33 cellular contexts compared by ENCODE assay signal in the genomic region with DNA sequence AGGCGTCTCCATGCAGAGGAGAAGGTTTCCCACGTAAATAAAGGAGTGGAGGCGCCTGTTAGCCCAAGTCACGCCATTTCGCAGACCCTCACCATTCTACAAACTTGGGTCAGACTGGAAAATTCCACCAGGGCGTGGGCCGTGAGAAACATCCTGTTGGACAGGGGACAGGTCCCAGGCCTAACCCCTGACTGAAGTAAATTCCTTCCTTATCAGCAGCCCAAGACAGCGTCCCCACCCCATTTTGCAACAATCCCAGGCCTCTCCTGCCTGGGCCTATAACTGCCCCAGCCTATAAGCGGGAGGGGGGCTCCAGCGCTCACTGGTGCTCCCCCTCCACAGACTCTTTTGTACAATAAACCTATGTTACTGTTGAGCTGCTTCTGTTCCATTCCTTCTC. TPM values are rescaled to one million over a fixed set of nuclear protein-coding genes. Genes with fewer than 3 reads are reported as not detected.
"Had no signal": no experiment of that assay in that cellular context is flagged by ENCODE, and none has a peak within 500 bp of the region (broad histone marks: within the 10 kb centered on the region; RNA-seq: fewer than 3 reads in every experiment).

No MANE protein-coding gene starts in this region.

- H3K9ac ChIP-seq: SK-N-SH had no signal

- H3K4me1 ChIP-seq: SJCRH30 had no signal

- H3K4me3 ChIP-seq: SJCRH30 had no signal

- H3K36me3 ChIP-seq: brain microvascular endothelial cell, SJCRH30 had no signal

- H3K27me3 ChIP-seq: brain microvascular endothelial cell, SJCRH30 had no signal

- DNase-seq: activated CD4-positive, alpha-beta memory T cell treated with anti-CD3 and anti-CD28 coated beads, Interleukin-2, amount 10 ng/mL, durations not matched to agents 7 days and 5 days; activated CD4-positive, alpha-beta T cell treated with anti-CD3 and anti-CD28 coated beads, Interleukin-2, amount 50 U/mL, for 1 hour; activated CD4-positive, CD25-positive, alpha-beta regulatory T cell; activated gamma-delta T cell treated with Interleukin-2 at 50 U/mL for 16 hours; activated naive CD4-positive, alpha-beta T cell treated with anti-CD3 and anti-CD28 coated beads, Interleukin-2, amount 10 ng/mL, durations not matched to agents 7 days and 5 days; activated naive CD8-positive, alpha-beta T cell treated with anti-CD3 and anti-CD28 coated beads for 36 hours; activated T-cell treated with anti-CD3 and anti-CD28 coated beads, Interleukin-2, amount 50 U/mL, for 72 hours; brain microvascular endothelial cell; caudate nucleus; KG1; NCI-H1092; NCI-H1417 treated with DMSO at 0.1 percent for 48 hours; NCI-H1694; NCI-H2029; NCI-H2107; NCI-H345; NCI-H510A; NCI-H526 treated with DMSO at 0.1 percent for 48 hours; NCI-H82; NK-92 treated with Interleukin-12 subunit alpha and Interleukin-12 subunit beta, amount 100 ng/mL, for 24 hours; OCI-M1; RPMI8226; SJCRH30; SK-N-SH; T-helper 1 cell had no signal

- H3K9me3 ChIP-seq: SJCRH30, SK-N-SH had no signal

- ATAC-seq: activated T-cell treated with anti-CD3 and anti-CD28 coated beads, Interleukin-2, amount 50 U/mL, for 72 hours; Panc1; Right ventricle myocardium inferior had no signal

- H3K4me2 ChIP-seq: SK-N-SH had no signal

- H3K27ac ChIP-seq: brain microvascular endothelial cell, SJCRH30, VCaP had no signal

RNA-seq across cellular contexts. Expression of a gene that starts 57.3 kb away (rescaled TPM):
- total RNA-seq: activated CD4-positive, alpha-beta memory T cell treated with anti-CD3 and anti-CD28 coated beads, Interleukin-2, amount 10 ng/mL, durations not matched to agents 7 days and 5 days; activated CD8-positive, alpha-beta memory T cell treated with anti-CD3 and anti-CD28 coated beads for 36 hours; activated naive CD8-positive, alpha-beta T cell treated with anti-CD3 and anti-CD28 coated beads for 36 hours; activated T-cell treated with anti-CD3 and anti-CD28 coated beads, Interleukin-2, amount 50 U/mL, for 72 hours; activated T-helper 2 cell treated with anti-CD3 and anti-CD28 coated beads, Interferon-gamma antibody, Interleukin-2, Interleukin-4, amounts not matched to agents 10 μg/mL and 5 μg/mL and 100 μg/mL, durations not matched to agents 14 hours and 24 hours and 36 hours; LHCN-M2; M059J; Right ventricle myocardium inferior; T-helper 2 cell treated with Interferon-gamma antibody and Interleukin-4, amounts not matched to agents 100 ng/mL and 5 ng/mL, for 36 hours had no signal
